Comparison of ENCODE assay signal across 8 cellular contexts in the genomic region with DNA sequence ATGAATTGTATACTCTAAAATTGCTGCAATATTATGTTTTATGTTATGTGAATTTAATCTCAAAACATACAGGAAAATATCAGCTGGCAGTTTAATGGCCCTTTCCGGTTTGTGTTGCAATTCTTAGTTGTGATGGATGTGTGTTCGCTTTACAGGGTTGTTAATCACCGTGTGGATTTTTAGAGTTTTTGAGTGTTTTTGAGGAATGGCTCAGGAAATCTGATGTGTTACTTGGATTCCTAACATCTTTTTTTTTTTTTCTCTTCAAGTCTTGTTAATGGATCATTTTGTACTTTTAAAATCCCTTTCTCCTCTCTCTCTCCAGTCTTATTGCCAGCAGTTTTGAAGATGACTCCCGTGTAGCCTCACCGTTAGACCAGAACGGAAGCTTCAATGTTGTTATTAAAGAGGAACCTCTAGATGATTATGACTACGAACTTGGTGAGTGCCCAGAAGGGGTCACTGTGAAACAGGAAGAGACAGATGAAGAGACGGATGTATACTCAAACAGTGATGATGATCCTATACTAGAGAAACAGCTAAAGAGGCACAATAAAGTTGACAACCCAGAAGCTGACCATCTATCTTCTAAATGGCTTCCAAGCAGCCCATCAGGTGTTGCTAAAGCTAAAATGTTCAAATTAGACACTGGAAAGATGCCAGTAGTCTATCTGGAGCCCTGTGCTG. TPM values are rescaled to one million over a fixed set of nuclear protein-coding genes. Genes with fewer than 3 reads are reported as not detected.
A peak's percentile ranks its signal among the peaks of the same experiment; 100 is the strongest.
DNase-seq lines count a peak whose midpoint lies in the region; ATAC-seq and TF ChIP-seq lines count a peak whose summit lies in the region.

No MANE protein-coding gene starts in this region.

- ATAC-seq in GM21447 (IDR thresholded peaks at IDR 0.05; ENCODE audit: unreplicated experiment): peak; percentile 99
- peak; percentile 98 for ATAC-seq in activated B cell treated with CpG ODN at 0.5 μM for 24 hours (ENCODE audit: low read depth)

- TF ChIP-seq POLR2A in erythroblast (IDR thresholded peaks at IDR 0.05; ENCODE audit: low read length): no peak

- POLR2A ChIA-PET in activated B cell treated with CpG ODN at 0.5 μM for 24 hours (lab: Charles Lee): interaction anchor here (0.7 to 1.3 kb wide), 6 partner anchors 35 to 616 kb away, joined by 3 to 7 read pairs (median 4); a partner anchor contains a TSS

- H3K36me3 Mint-ChIP-seq in IgD-negative memory B cell (no peaks in the 10 kb centered on the region), activated B cell treated with CpG ODN at 0.5 μM for 24 hours (ENCODE audit: low read depth) (peaks cover 44% of the 10 kb centered on the region)

- H3K27ac Mint-ChIP-seq in IgD-negative memory B cell (peak overlapping the region; percentile 1 to 74 (median 33)), activated B cell treated with CpG ODN at 0.5 μM for 24 hours (peak overlapping the region; percentile 76)

- H3K4me1 Mint-ChIP-seq in IgD-negative memory B cell (peaks cover 23 to 37% (median 31%) of the 10 kb centered on the region in 3 donors), activated B cell treated with CpG ODN at 0.5 μM for 24 hours (peaks cover 45% of the 10 kb centered on the region)

- H3K4me3 Mint-ChIP-seq in IgD-negative memory B cell (peak overlapping the region in 3 of 4 donors; percentile 27 to 79 (median 69)), activated B cell treated with CpG ODN at 0.5 μM for 24 hours (peak overlapping the region; percentile 35)

- TF ChIP-seq CTCF in GM10266 (IDR thresholded peaks at IDR 0.05; ENCODE audit: control insufficient read depth, insufficient read depth, low read depth, missing control alignments): peak; percentile 44
- TF ChIP-seq CTCF in activated B cell treated with CpG ODN at 0.5 μM for 24 hours (IDR thresholded peaks at IDR 0.05): no peak

- CTCF ChIA-PET in activated B cell treated with CpG ODN at 0.5 μM for 24 hours (lab: Charles Lee): interaction anchor here (0.7 to 3.5 kb wide), 17 partner anchors 9 to 230 kb away, joined by 3 to 30 read pairs (median 4); a partner anchor contains a TSS

- H3K27me3 Mint-ChIP-seq in IgD-negative memory B cell: no peaks in the 10 kb centered on the region
- H3K27me3 Mint-ChIP-seq in activated B cell treated with CpG ODN at 0.5 μM for 24 hours: no peaks in the 10 kb centered on the region

- intact Hi-C loops in activated B cell treated with CpG ODN at 0.5 μM for 24 hours (cut with micrococcal nuclease): loop anchor here (1.0 to 5.0 kb wide), 7 partner anchors 35 to 229 kb away; a partner anchor contains a TSS

- H3K9me3 Mint-ChIP-seq in IgD-negative memory B cell: no peaks in the 10 kb centered on the region
- H3K9me3 Mint-ChIP-seq in activated B cell treated with CpG ODN at 0.5 μM for 24 hours: no peaks in the 10 kb centered on the region

- DNase-seq in GM10266 (ENCODE audit: extremely low spot score): peak; percentile 71
- no peak for DNase-seq in activated B cell treated with CpG ODN at 0.5 μM for 24 hours
- DNase-seq in erythroblast (lab: John Stamatoyannopoulos, UW): peak; percentile 53 to 71
- peak; percentile 53 for DNase-seq in pons (ENCODE audit: low spot score)
- no peak for DNase-seq in NCI-H187 treated with DMSO at 0.1 percent for 48 hours (lab: John Stamatoyannopoulos, UW)
- DNase-seq in middle frontal gyrus (ENCODE audit: extremely low spot score, low spot score): no peak

RNA-seq across cellular contexts. Expression of a gene that starts 35.7 kb away (rescaled TPM):
- 17.8 TPM for polyA plus RNA-seq in IgD-negative memory B cell
- 49.9 and 58.3 TPM in 2 replicates for total RNA-seq in activated B cell treated with CpG ODN at 0.5 μM for 24 hours

Comparison
In these comparisons a context has a peak if more than half of its experiments do, and no peak if none do; other contexts are left out.
1. DNase-seq: peak in GM10266 (single experiment), erythroblast (2 of 2) and pons (single experiment); none in activated B cell treated with CpG ODN at 0.5 μM for 24 hours (single experiment), NCI-H187 treated with DMSO at 0.1 percent for 48 hours (single experiment) and middle frontal gyrus (single experiment).